ENCODE assay signal across 25 cellular contexts in genomic region chr3:63687569-63688233, GRCh38. TPM values are rescaled to one million over a fixed set of nuclear protein-coding genes. Genes with fewer than 3 reads are reported as not detected.
DNase-seq lines count a peak whose midpoint lies in the region; ATAC-seq and TF ChIP-seq lines count a peak whose summit lies in the region.
"Had no signal": no experiment of that assay in that cellular context is flagged by ENCODE, and none has a peak within 500 bp of the region (broad histone marks: within the 10 kb centered on the region; RNA-seq: fewer than 3 reads in every experiment).

No MANE protein-coding gene starts in this region.

- H3K9ac ChIP-seq in neuronal stem cell (ENCODE audit: low read depth, low read length, poor library complexity) = no peak overlapping the region

- no peak overlapping the region for H3K18ac ChIP-seq in neuronal stem cell (ENCODE audit: low read length)

- no peak overlapping the region for H3K4me3 ChIP-seq in neuronal stem cell (ENCODE audit: low read length in 2 of 2)
- H3K4me3 ChIP-seq: mucosa of descending colon, PC-9, right lobe of liver had no signal

- no peak overlapping the region for H3K27ac Mint-ChIP-seq in MCF 10A (ENCODE audit: low read depth, unreplicated experiment)
- H3K27ac Mint-ChIP-seq: activated naive CD8-positive, alpha-beta T cell treated with anti-CD3 and anti-CD28 coated beads, Interleukin-2, amount 10 ng/mL, durations not matched to agents 7 days and 5 days; type B pancreatic cell had no signal

- no peak overlapping the region for H2BK120ac ChIP-seq in neuronal stem cell (ENCODE audit: low read depth, low read length)

- BruUV-seq in MCF 10A (replicated peaks; lab: Mats Ljungman, UMichigan) = no TSS peak

- H3K79me1 ChIP-seq in neuronal stem cell (ENCODE audit: low read depth, low read length) = no peaks in the 10 kb centered on the region

- no peak overlapping the region for H4K91ac ChIP-seq in neuronal stem cell (ENCODE audit: low read depth, low read length, poor library complexity)

- no peak for TF ChIP-seq CTCF in MCF 10A (IDR thresholded peaks at IDR 0.05; ENCODE audit: unreplicated experiment)

- no peaks in the 10 kb centered on the region for H3K9me3 Mint-ChIP-seq in MCF 10A (ENCODE audit: unreplicated experiment)
- H3K9me3 Mint-ChIP-seq: activated naive CD8-positive, alpha-beta T cell treated with anti-CD3 and anti-CD28 coated beads, Interleukin-2, amount 10 ng/mL, durations not matched to agents 7 days and 5 days had no signal

- H3K27me3 ChIP-seq in neuronal stem cell (ENCODE audit: control insufficient read depth in 3 of 3, insufficient read depth in 3 of 3, low read depth in 1 of 3, low read length in 3 of 3) = no peaks in the 10 kb centered on the region
- H3K27me3 ChIP-seq: right lobe of liver had no signal

- intact Hi-C loops in MCF 10A (cut with micrococcal nuclease) = no loop called here

- no peak overlapping the region for H4K8ac ChIP-seq in neuronal stem cell (ENCODE audit: low read depth, low read length)

- H3K4ac ChIP-seq in neuronal stem cell (ENCODE audit: low read length) = no peak overlapping the region

- no peaks in the 10 kb centered on the region for H3K36me3 ChIP-seq in neuronal stem cell (replicated peaks in 1 of 2; ENCODE audit: control insufficient read depth in 2 of 2, insufficient read depth in 2 of 2, low read length in 2 of 2)
- H3K36me3 ChIP-seq: right lobe of liver had no signal

- H2AFZ ChIP-seq in neuronal stem cell (ENCODE audit: low read length) = no peak overlapping the region
- H2AFZ ChIP-seq: PC-9 had no signal

- H3K4me3 Mint-ChIP-seq in MCF 10A (ENCODE audit: unreplicated experiment) = no peak overlapping the region
- H3K4me3 Mint-ChIP-seq: activated naive CD8-positive, alpha-beta T cell treated with anti-CD3 and anti-CD28 coated beads, Interleukin-2, amount 10 ng/mL, durations not matched to agents 7 days and 5 days; type B pancreatic cell had no signal

- H2BK12ac ChIP-seq in neuronal stem cell (ENCODE audit: low read length) = no peak overlapping the region

- peaks cover 4 to 9% of the 10 kb centered on the region in 2 donors for H3K4me1 ChIP-seq in neuronal stem cell (ENCODE audit: control insufficient read depth in 2 of 2, insufficient read depth in 1 of 2, low read depth in 1 of 2, low read length in 2 of 2)
- H3K4me1 ChIP-seq: right lobe of liver had no signal

- ATAC-seq in GM21526 (IDR thresholded peaks at IDR 0.05; ENCODE audit: low FRiP score, unreplicated experiment) = no peak
- ATAC-seq: activated CD4-positive, CD25-positive, alpha-beta regulatory T cell treated with anti-CD3 and anti-CD28 coated beads, Interleukin-2, amount 50 U/mL, for 24 hours; esophagus mucosa; left ventricle myocardium superior; mucosa of descending colon; right lobe of liver; stimulated activated naive CD8-positive, alpha-beta T cell treated with anti-CD3 and anti-CD28 coated beads, Interleukin-15, Interleukin-2, amounts not matched to agents 100 U/mL and 50 U/mL, for 24 hours had no signal

- H3K23ac ChIP-seq in neuronal stem cell (ENCODE audit: low read depth, low read length, poor library complexity) = no peak overlapping the region

- no peaks in the 10 kb centered on the region for H3K4me1 Mint-ChIP-seq in MCF 10A (ENCODE audit: insufficient read depth, unreplicated experiment)
- H3K4me1 Mint-ChIP-seq: activated naive CD8-positive, alpha-beta T cell treated with anti-CD3 and anti-CD28 coated beads, Interleukin-2, amount 10 ng/mL, durations not matched to agents 7 days and 5 days had no signal

- no peak overlapping the region for H3K14ac ChIP-seq in neuronal stem cell (ENCODE audit: low read length)

- H3K27me3 Mint-ChIP-seq in MCF 10A (ENCODE audit: insufficient read depth, unreplicated experiment) = no peaks in the 10 kb centered on the region
- H3K27me3 Mint-ChIP-seq: activated naive CD8-positive, alpha-beta T cell treated with anti-CD3 and anti-CD28 coated beads, Interleukin-2, amount 10 ng/mL, durations not matched to agents 7 days and 5 days had no signal

- no peaks in the 10 kb centered on the region for H3K36me3 Mint-ChIP-seq in MCF 10A (ENCODE audit: insufficient read depth, unreplicated experiment)
- H3K36me3 Mint-ChIP-seq: activated naive CD8-positive, alpha-beta T cell treated with anti-CD3 and anti-CD28 coated beads, Interleukin-2, amount 10 ng/mL, durations not matched to agents 7 days and 5 days; type B pancreatic cell had no signal

- H3K4me2 ChIP-seq in neuronal stem cell (ENCODE audit: insufficient read depth, low read length, poor library complexity, severe bottlenecking) = peak overlapping the region; percentile 12
- H3K4me2 ChIP-seq: PC-9 had no signal

- CTCF ChIA-PET in MCF 10A (lab: Yijun Ruan, JAX) = interaction anchor here (0.6 kb wide), 2 partner anchors 36 to 1608 kb away, joined by 3 to 4 read pairs; no protein-coding TSS in a partner anchor

- no peak overlapping the region for H2AK5ac ChIP-seq in neuronal stem cell (ENCODE audit: low read depth, low read length)

- no CpG with 5 or more reads among the region's 5 CpGs for WGBS in neuronal stem cell (ENCODE audit: extremely low coverage in 2 of 2, insufficient read length in 2 of 2, insufficient replicate concordance in 1 of 2), 2 donors

- peaks cover 0 to 2% of the 10 kb centered on the region in 2 donors for H3K9me3 ChIP-seq in neuronal stem cell (replicated peaks in 1 of 2; ENCODE audit: control insufficient read depth in 2 of 2, insufficient read depth in 1 of 2, low read depth in 1 of 2, low read length in 2 of 2)
- H3K9me3 ChIP-seq: mucosa of descending colon, right lobe of liver had no signal

- DNase-seq in GM04504 (ENCODE audit: low read depth) (peak; percentile 22), NCI-H128 (lab: John Stamatoyannopoulos, UW; ENCODE audit: unreplicated experiment) (peak; percentile 5), astrocyte of the hippocampus (ENCODE audit: low read depth, low spot score) (peak; percentile 61), neuronal stem cell (ENCODE audit: low spot score) (peak; percentile 91), MCF 10A (ENCODE audit: unreplicated experiment) (no peak), NCI-H446 treated with DMSO at 0.1 percent for 48 hours (lab: John Stamatoyannopoulos, UW) (no peak)
- DNase-seq in activated CD4-positive, alpha-beta T cell treated with anti-CD3 and anti-CD28 coated beads for 4 hours = no peak
- DNase-seq: activated naive CD8-positive, alpha-beta T cell treated with anti-CD3 and anti-CD28 coated beads, Interleukin-2, amount 10 ng/mL, durations not matched to agents 7 days and 5 days; left ventricle myocardium superior; mucosa of descending colon; NCI-H2029; NCI-H82; PC-9; right lobe of liver; stimulated activated naive CD8-positive, alpha-beta T cell treated with anti-CD3 and anti-CD28 coated beads, Interleukin-15, Interleukin-2, amounts not matched to agents 100 U/mL and 50 U/mL, for 24 hours; T1000 had no signal

- H2BK5ac ChIP-seq in neuronal stem cell (ENCODE audit: low read length) = no peak overlapping the region

- peak overlapping the region; percentile 82 for H3K27ac ChIP-seq in neuronal stem cell (replicated peaks; ENCODE audit: low read length)
- H3K27ac ChIP-seq: PC-9, right lobe of liver had no signal

- no peak overlapping the region for H2BK15ac ChIP-seq in neuronal stem cell (ENCODE audit: low read length)

- POLR2A ChIA-PET in MCF 10A (lab: Yijun Ruan, JAX) = no interaction called here

RNA-seq across cellular contexts. Expression of gene SNTN, which starts 35.2 kb away (rescaled TPM):
- polyA plus RNA-seq in neuronal stem cell (2013, experiment 1 of 2) = 0.08 TPM
- polyA plus RNA-seq in neuronal stem cell (2013, experiment 2 of 2) = 0.06 TPM
- not detected in 2 replicates for total RNA-seq in MCF 10A (2022)
- total RNA-seq: activated naive CD8-positive, alpha-beta T cell treated with anti-CD3 and anti-CD28 coated beads, Interleukin-2, amount 10 ng/mL, durations not matched to agents 7 days and 5 days; dermis microvascular lymphatic vessel endothelial cell; esophagus mucosa; glomerular endothelial cell; left ventricle myocardium superior; omental fat pad; PC-9; right lobe of liver; SK-MEL-5 had no signal
- polyA plus RNA-seq: AG04450 had no signal

Comparison
In these comparisons a context has a peak if more than half of its experiments do, and no peak if none do; other contexts are left out.
1. DNase-seq: peak in GM04504 (single experiment), NCI-H128 (single experiment), astrocyte of the hippocampus (single experiment) and neuronal stem cell (single experiment); none in MCF 10A (single experiment), activated CD4-positive, alpha-beta T cell treated with anti-CD3 and anti-CD28 coated beads for 4 hours (0 of 2) and NCI-H446 treated with DMSO at 0.1 percent for 48 hours (single experiment).